28 cellular contexts compared by ENCODE assay signal in genomic region chr10:116689744-116690143, GRCh38. TPM values are rescaled to one million over a fixed set of nuclear protein-coding genes. Genes with fewer than 3 reads are reported as not detected.
DNase-seq lines count a peak whose midpoint lies in the region; ATAC-seq, FAIRE-seq and TF ChIP-seq lines count a peak whose summit lies in the region.
"Had no signal": no experiment of that assay in that cellular context is flagged by ENCODE, and none has a peak within 500 bp of the region (broad histone marks: within the 10 kb centered on the region; RNA-seq: fewer than 3 reads in every experiment).

No MANE protein-coding gene starts in this region.

- no peaks in the 10 kb centered on the region for H3K27me3 Mint-ChIP-seq in endodermal cell (ENCODE audit: insufficient read depth)

- no TSS peak for BruUV-seq in K562 (replicated peaks; lab: Mats Ljungman, UMichigan)

- peaks cover 0 to 20% of the 10 kb centered on the region in 2 experiments; a peak in 1 of 3 replicates for H3K36me3 ChIP-seq in HEK293 (ENCODE audit: control insufficient read depth in 2 of 2, insufficient read depth in 1 of 2, low read length in 2 of 2)
- no peaks in the 10 kb centered on the region for H3K36me3 ChIP-seq in K562 (ENCODE audit: control insufficient read depth, insufficient read depth, low read length)
- no peaks in the 10 kb centered on the region for H3K36me3 ChIP-seq in H1 (ENCODE audit: control insufficient read depth in 2 of 4, insufficient read depth in 4 of 4, low read length in 3 of 4)
- peaks cover 0 to 12% (median 0%) of the 10 kb centered on the region in 4 donors for H3K36me3 ChIP-seq in sigmoid colon
- H3K36me3 ChIP-seq in endodermal cell (ENCODE audit: control insufficient read depth, insufficient read depth, low read length): no peaks in the 10 kb centered on the region
- no peaks in the 10 kb centered on the region for H3K36me3 ChIP-seq in mesendoderm (ENCODE audit: control insufficient read depth, insufficient read depth, low read length)
- H3K36me3 ChIP-seq: BE2C, BLaER1 had no signal

- H3K4me3 Mint-ChIP-seq in endodermal cell: no peak overlapping the region
- H3K4me3 Mint-ChIP-seq: CD4-positive, alpha-beta memory T cell; CD4-positive, CD25-positive, alpha-beta regulatory T cell; CD8-positive, alpha-beta memory T cell had no signal

- TF ChIP-seq CTCF in HEK293 (tag by site-specific recombination; IDR thresholded peaks at IDR 0.05) (no peak), K562 (IDR thresholded peaks at IDR 0.05 in 2 of 3, conservative IDR thresholded peaks at IDR 0.05 in 1 of 3; ENCODE audit: insufficient read depth in 2 of 3, low read depth in 1 of 3, low read length in 3 of 3) (no peak), H1 (IDR thresholded peaks at IDR 0.05; ENCODE audit: control extremely low read depth in 1 of 3, insufficient read depth in 1 of 3, low read depth in 1 of 3, low read length in 3 of 3) (no peak), sigmoid colon (IDR thresholded peaks at IDR 0.05) (no peak), endodermal cell (conservative IDR thresholded peaks at IDR 0.05) (no peak)

- H3K4me3 ChIP-seq in HEK293 (ENCODE audit: low read depth, low read length): no peak overlapping the region
- no peak overlapping the region for H3K4me3 ChIP-seq in K562
- H3K4me3 ChIP-seq in H1 (ENCODE audit: extremely low read depth in 1 of 4, insufficient read depth in 2 of 4, low read depth in 3 of 4, low read length in 4 of 4): no peak overlapping the region
- no peak overlapping the region for H3K4me3 ChIP-seq in sigmoid colon
- no peak overlapping the region for H3K4me3 ChIP-seq in endodermal cell (ENCODE audit: low read length)
- H3K4me3 ChIP-seq in mesendoderm (ENCODE audit: low read length): no peak overlapping the region
- H3K4me3 ChIP-seq: BLaER1, GM12878 had no signal

- no peak overlapping the region for H3K18ac ChIP-seq in H1 (ENCODE audit: extremely low read depth, low read length)
- H3K18ac ChIP-seq in mesendoderm (ENCODE audit: low read length): no peak overlapping the region

- ATAC-seq in K562: no peak
- ATAC-seq: GM12878 had no signal

- H4K8ac ChIP-seq in H1 (ENCODE audit: extremely low read depth, insufficient read depth, low read length) (no peak overlapping the region), mesendoderm (ENCODE audit: low read depth, low read length) (no peak overlapping the region)

- H4K5ac ChIP-seq in H1 (ENCODE audit: insufficient read length, low read depth, low read length) (no peak overlapping the region), mesendoderm (ENCODE audit: low read length) (no peak overlapping the region)

- no peak overlapping the region for H2BK5ac ChIP-seq in H1 (ENCODE audit: low read depth, low read length)
- H2BK5ac ChIP-seq in mesendoderm (ENCODE audit: low read length): no peak overlapping the region

- in situ Hi-C loops in K562 (cut with MboI): loop anchor here (10.0 to 25.0 kb wide), 2 partner anchors 98 to 485 kb away; no protein-coding TSS in a partner anchor

- H3K9me3 Mint-ChIP-seq in endodermal cell: no peaks in the 10 kb centered on the region
- H3K9me3 Mint-ChIP-seq: CD14-positive monocyte; CD4-positive, alpha-beta memory T cell; CD4-positive, CD25-positive, alpha-beta regulatory T cell had no signal

- H3K27ac Mint-ChIP-seq in endodermal cell: no peak overlapping the region
- H3K27ac Mint-ChIP-seq: CD14-positive monocyte; CD4-positive, alpha-beta memory T cell; CD4-positive, CD25-positive, alpha-beta regulatory T cell; CD8-positive, alpha-beta memory T cell had no signal

- no peak overlapping the region for H4K91ac ChIP-seq in H1 (replicated peaks; ENCODE audit: insufficient read length, low read length)

- H3K4me2 ChIP-seq in K562 (ENCODE audit: insufficient read depth, low read length) (no peak overlapping the region), H1 (ENCODE audit: insufficient read depth in 1 of 2, low read depth in 2 of 2, low read length in 2 of 2) (no peak overlapping the region), mesendoderm (ENCODE audit: low read length) (no peak overlapping the region)

- H3K4ac ChIP-seq in H1 (replicated peaks; ENCODE audit: insufficient read length, low read depth, low read length): no peak overlapping the region
- no peak overlapping the region for H3K4ac ChIP-seq in mesendoderm (ENCODE audit: low read depth, low read length)

- H3K23ac ChIP-seq in H1 (ENCODE audit: insufficient read length): no peak overlapping the region
- no peak overlapping the region for H3K23ac ChIP-seq in mesendoderm (ENCODE audit: low read length)

- no peak overlapping the region for H2BK20ac ChIP-seq in H1 (ENCODE audit: low read length)

- no peak overlapping the region for H2BK12ac ChIP-seq in H1 (ENCODE audit: low read depth, low read length)

- TF ChIP-seq EP300 in K562 (IDR thresholded peaks at IDR 0.05; ENCODE audit: low read length) (no peak), H1 (IDR thresholded peaks at IDR 0.05; ENCODE audit: borderline replicate concordance in 1 of 2, low read depth in 2 of 2, low read length in 2 of 2) (no peak), sigmoid colon (IDR thresholded peaks at IDR 0.05) (no peak)

- CTCF ChIA-PET in HEK293 (lab: Yijun Ruan, JAX) (interaction anchor here (4.4 kb wide), 1 partner anchor 99 kb away, joined by 27 read pairs; no protein-coding TSS in a partner anchor), K562 (lab: Yijun Ruan, JAX; ENCODE audit: low intra/inter-chr PET ratio) (interaction anchor here (1.6 kb wide), 1 partner anchor 76 kb away, joined by 5 read pairs; no protein-coding TSS in a partner anchor), H1 (lab: Charles Lee; ENCODE audit: partially characterized antibody) (interaction anchor here (0.6 to 12.9 kb wide), 20 partner anchors 8 to 485 kb away, joined by 3 to 223 read pairs (median 8); no protein-coding TSS in a partner anchor)

- H3K9ac ChIP-seq in K562 (ENCODE audit: insufficient read depth in 1 of 2, low read depth in 2 of 2, low read length in 2 of 2): no peak overlapping the region
- no peak overlapping the region for H3K9ac ChIP-seq in H1 (replicated peaks in 1 of 4; ENCODE audit: extremely low read depth in 1 of 4, low read depth in 3 of 4, low read length in 3 of 4)
- no peak overlapping the region for H3K9ac ChIP-seq in endodermal cell (ENCODE audit: extremely low read depth, low read length, poor library complexity, severe bottlenecking)
- H3K9ac ChIP-seq in mesendoderm (ENCODE audit: low read length): no peak overlapping the region
- H3K9ac ChIP-seq: BLaER1 had no signal

- no peaks in the 10 kb centered on the region for H4K20me1 ChIP-seq in K562 (replicated peaks; ENCODE audit: control insufficient read depth, insufficient read depth, low read length)
- H4K20me1 ChIP-seq in H1 (replicated peaks in 1 of 2; ENCODE audit: control insufficient read depth in 1 of 2, insufficient read depth in 2 of 2, low read length in 2 of 2): no peaks in the 10 kb centered on the region
- H4K20me1 ChIP-seq: BLaER1 had no signal

- POLR2A ChIA-PET in HEK293 (lab: Yijun Ruan, JAX) (no interaction called here), K562 (lab: Yijun Ruan, JAX) (no interaction called here), H1 (lab: Charles Lee; ENCODE audit: partially characterized antibody) (interaction anchor here (0.6 to 1.0 kb wide), 2 partner anchors 16 to 478 kb away, joined by 3 to 4 read pairs; no protein-coding TSS in a partner anchor)

- WGBS in K562 (ENCODE audit: insufficient coverage, low coverage, missing lambda C conversion rate): 0% methylated on average over 1 of the region's 4 CpGs
- WGBS in H1 (ENCODE audit: extremely low coverage in 1 of 2, insufficient coverage in 1 of 2, insufficient read length in 1 of 2, insufficient replicate concordance in 2 of 2, low coverage in 1 of 2, low lambda C conversion rate in 2 of 2, missing lambda C conversion rate in 1 of 2), 2 experiments: 93% methylated on average over 4 of the region's 4 CpGs; no CpG with 5 or more reads in 1 of the 2 experiments
- 94% methylated on average over 4 of the region's 4 CpGs for WGBS in sigmoid colon, 2 donors
- 89 to 95% methylated on average over 3 to 4 of the region's 4 CpGs for WGBS in endodermal cell (ENCODE audit: insufficient coverage in 1 of 2, insufficient read length in 1 of 2), 2 experiments
- WGBS in mesendoderm (ENCODE audit: extremely low coverage, insufficient coverage, low lambda C conversion rate): no CpG with 5 or more reads among the region's 4 CpGs

- no peak overlapping the region for H2AFZ ChIP-seq in K562 (ENCODE audit: low read depth, low read length)
- H2AFZ ChIP-seq in H1 (ENCODE audit: low read length): no peak overlapping the region

- no peak overlapping the region for H2BK15ac ChIP-seq in H1 (ENCODE audit: low read length)
- no peak overlapping the region for H2BK15ac ChIP-seq in mesendoderm (replicated peaks; ENCODE audit: low read depth)

- no peaks in the 10 kb centered on the region for H3K79me1 ChIP-seq in H1 (ENCODE audit: low read depth, low read length)
- no peaks in the 10 kb centered on the region for H3K79me1 ChIP-seq in mesendoderm (ENCODE audit: low read length)

- no peak overlapping the region for H2BK120ac ChIP-seq in H1 (replicated peaks; ENCODE audit: low read depth, low read length)
- no peak overlapping the region for H2BK120ac ChIP-seq in mesendoderm (ENCODE audit: low read depth, low read length)

- H3K9me1 ChIP-seq in K562 (ENCODE audit: control insufficient read depth, insufficient read depth, low read length): no peaks in the 10 kb centered on the region

- DNase-seq in K562 (ENCODE audit: extremely low read depth in 1 of 4, low spot score in 3 of 4) (no peak), H1 (ENCODE audit: low read depth in 1 of 2, low spot score in 2 of 2) (no peak), sigmoid colon (peak; percentile 14), endodermal cell (no peak), mesendoderm (no peak), NCI-H1048 (lab: John Stamatoyannopoulos, UW) (no peak)
- DNase-seq: 8988T; ACHN; BE2C; C1 segment of cervical spinal cord; CD4-positive, alpha-beta memory T cell; CD4-positive, CD25-positive, alpha-beta regulatory T cell; CD8-positive, alpha-beta memory T cell; COR-L47; DMS 273 treated with DMSO at 0.1 percent for 48 hours; DMS153; DMS53; DMS79; DND-41; EL; GDM1 had no signal

- TF ChIP-seq RAD21 in K562 (CRISPR knock-in tag; conservative IDR thresholded peaks at IDR 0.05 in 1 of 2, IDR thresholded peaks at IDR 0.05 in 1 of 2) (no peak), H1 (IDR thresholded peaks at IDR 0.05 in 1 of 2, conservative IDR thresholded peaks at IDR 0.05 in 1 of 2; ENCODE audit: low read depth in 2 of 2, low read length in 2 of 2) (no peak)

- FAIRE-seq in K562 (lab: Jason Lieb, UNC): no peak
- FAIRE-seq in H1 (lab: Jason Lieb, UNC): no peak
- FAIRE-seq: A204.1, GM12878, GM12892, GM18507 had no signal

- no peak overlapping the region for H3K14ac ChIP-seq in H1 (ENCODE audit: insufficient read length)

- H3K23me2 ChIP-seq in H1 (ENCODE audit: low read depth, low read length): no peaks in the 10 kb centered on the region

- peaks cover 47% of the 10 kb centered on the region for H3K4me1 Mint-ChIP-seq in endodermal cell
- H3K4me1 Mint-ChIP-seq: CD4-positive, alpha-beta memory T cell; CD4-positive, CD25-positive, alpha-beta regulatory T cell had no signal

- no peak for TF ChIP-seq POLR2A in K562 (conservative IDR thresholded peaks at IDR 0.05)
- no peak for TF ChIP-seq POLR2A in H1 (IDR thresholded peaks at IDR 0.05; ENCODE audit: control extremely low read depth in 1 of 2, low read depth in 2 of 2, low read length in 2 of 2)
- no peak for TF ChIP-seq POLR2A in sigmoid colon (IDR thresholded peaks at IDR 0.05)

- H2AK5ac ChIP-seq in H1 (ENCODE audit: low read depth, low read length) (no peak overlapping the region), mesendoderm (ENCODE audit: low read length) (no peak overlapping the region)

- no peak overlapping the region for H3K27ac ChIP-seq in HEK293 (ENCODE audit: extremely low read depth, low read depth, low read length)
- no peak overlapping the region for H3K27ac ChIP-seq in K562 (ENCODE audit: extremely low read depth, low read depth, low read length)
- no peak overlapping the region for H3K27ac ChIP-seq in H1 (ENCODE audit: low read depth, low read length)
- H3K27ac ChIP-seq in sigmoid colon: peak overlapping the region in 1 of 4 donors; percentile 50
- no peak overlapping the region for H3K27ac ChIP-seq in endodermal cell (ENCODE audit: low read depth, low read length)
- H3K27ac ChIP-seq in mesendoderm (ENCODE audit: low read depth, low read length): no peak overlapping the region
- H3K27ac ChIP-seq: BLaER1 had no signal

- peaks cover 0 to 24% of the 10 kb centered on the region in 2 experiments; a peak in 1 of 5 replicates for H3K27me3 ChIP-seq in K562 (ENCODE audit: control insufficient read depth in 2 of 2, insufficient read depth in 2 of 2, low read length in 2 of 2)
- no peaks in the 10 kb centered on the region; a peak in 3 of 7 replicates for H3K27me3 ChIP-seq in H1 (replicated peaks in 1 of 4; ENCODE audit: control insufficient read depth in 3 of 4, extremely low read depth in 1 of 4, insufficient read depth in 3 of 4, low read length in 3 of 4)
- no peaks in the 10 kb centered on the region for H3K27me3 ChIP-seq in sigmoid colon
- no peaks in the 10 kb centered on the region for H3K27me3 ChIP-seq in endodermal cell (ENCODE audit: control insufficient read depth, insufficient read depth, low read length, poor library complexity, severe bottlenecking)
- H3K27me3 ChIP-seq in mesendoderm (ENCODE audit: insufficient read depth, low read length, poor library complexity): no peaks in the 10 kb centered on the region
- H3K27me3 ChIP-seq: BE2C, BLaER1 had no signal

- H3K79me2 ChIP-seq in K562 (ENCODE audit: control insufficient read depth, insufficient read depth, low read length): no peaks in the 10 kb centered on the region
- no peaks in the 10 kb centered on the region for H3K79me2 ChIP-seq in H1 (ENCODE audit: control insufficient read depth in 1 of 2, insufficient read depth in 2 of 2, low read length in 2 of 2)
- H3K79me2 ChIP-seq in mesendoderm (ENCODE audit: control insufficient read depth, insufficient read depth, low read length): no peaks in the 10 kb centered on the region

- H3K36me3 Mint-ChIP-seq in endodermal cell (ENCODE audit: low read depth): no peaks in the 10 kb centered on the region
- H3K36me3 Mint-ChIP-seq: CD14-positive monocyte; CD4-positive, alpha-beta memory T cell; CD4-positive, CD25-positive, alpha-beta regulatory T cell; CD8-positive, alpha-beta memory T cell had no signal

- no peak overlapping the region for H3K56ac ChIP-seq in H1 (replicated peaks; ENCODE audit: insufficient read length, low read depth, low read length)
- no peak overlapping the region for H3K56ac ChIP-seq in mesendoderm (ENCODE audit: low read length)

- H3K9me3 ChIP-seq in HEK293 (ENCODE audit: control insufficient read depth, insufficient read depth, low read depth, low read length) (no peaks in the 10 kb centered on the region), K562 (replicated peaks; ENCODE audit: control insufficient read depth, insufficient read depth, low read depth, low read length) (no peaks in the 10 kb centered on the region), H1 (ENCODE audit: insufficient read depth in 2 of 2, low read depth in 1 of 2, low read length in 1 of 2) (no peaks in the 10 kb centered on the region), sigmoid colon (no peaks in the 10 kb centered on the region), endodermal cell (ENCODE audit: control insufficient read depth, low read length) (no peaks in the 10 kb centered on the region)
- H3K9me3 ChIP-seq: BE2C, BLaER1 had no signal

- H3K4me1 ChIP-seq in HEK293 (ENCODE audit: control insufficient read depth, insufficient read depth, low read length) (no peaks in the 10 kb centered on the region), K562 (replicated peaks in 1 of 2; ENCODE audit: control insufficient read depth in 2 of 2, insufficient read depth in 2 of 2, low read length in 2 of 2) (no peaks in the 10 kb centered on the region; a peak in 1 of 5 replicates), H1 (replicated peaks in 1 of 4; ENCODE audit: control insufficient read depth in 3 of 4, insufficient read depth in 4 of 4, low read length in 3 of 4) (peaks cover 4 to 13% (median 8%) of the 10 kb centered on the region in 4 experiments; a peak in 6 of 7 replicates), sigmoid colon (peaks cover 0 to 48% (median 22%) of the 10 kb centered on the region in 4 donors), endodermal cell (ENCODE audit: control insufficient read depth, insufficient read depth, low read length) (peaks cover 6% of the 10 kb centered on the region), mesendoderm (ENCODE audit: control insufficient read depth, low read depth, low read length) (peaks cover 9% of the 10 kb centered on the region)
- H3K4me1 ChIP-seq: BE2C had no signal

- intact Hi-C loops in K562 (cut with micrococcal nuclease) (loop anchor here (2.0 kb wide), 1 partner anchor 75 kb away; no protein-coding TSS in a partner anchor), sigmoid colon (cut with DNase I) (no loop called here)

RNA-seq across cellular contexts. Expression of gene HSPA12A, which starts 52.6 kb away (rescaled TPM):
- 0.55 and 0.65 TPM in 2 replicates for total RNA-seq in K562 (2011; cell fraction: chromatin; rRNA removed; ENCODE audit: low replicate concordance)
- 0.33 and 0.66 TPM in 2 replicates for total RNA-seq in K562 (2011; cell fraction: nucleolus; rRNA removed)
- total RNA-seq in K562 (2011; cell fraction: nucleoplasm; rRNA removed): 0.38 TPM in 1 of 2 replicates, not detected in the other
- 0.04 TPM in 1 of 2 replicates, not detected in the other for total RNA-seq in K562 (2014; rRNA removed)
- total RNA-seq in K562 (2014; rRNA removed; fragmentation: Illumina TruSeq; extraction: Trizol): 0.04 TPM in 1 of 2 replicates, not detected in the other
- total RNA-seq in K562 (2015; rRNA removed; fragmentation: Illumina TruSeq; extraction: Trizol): 0.11 TPM in 1 of 2 replicates, not detected in the other
- total RNA-seq in K562 (2021): 0.09 and 0.29 TPM in 2 replicates
- 0.07 and 0.18 TPM in 2 replicates for polyA plus RNA-seq in K562 (2011; rRNA removed)
- 0.01 TPM in 2 replicates for polyA plus RNA-seq in K562 (2011; cell fraction: cytosol; rRNA removed)
- 0.10 and 0.52 TPM in 2 replicates for polyA plus RNA-seq in K562 (2011; cell fraction: nucleus; rRNA removed)
- 0.07 and 0.08 TPM in 2 replicates for polyA plus RNA-seq in K562 (2012)
- 0.03 TPM in 1 of 2 replicates, not detected in the other for polyA plus RNA-seq in K562 (2014; fragmentation: Illumina TruSeq; extraction: Trizol)
- under 1 TPM in 1 of 2 experiments, not detected in 1; 0.01 TPM for polyA plus RNA-seq in K562 (2014; fragmentation: Nextera tagmentation; extraction: Ambion mirVana)
- 0.08 TPM in 1 of 2 replicates, not detected in the other for polyA plus RNA-seq in K562 (2014; rRNA removed)
- polyA minus RNA-seq in K562 (2011; rRNA and poly(A)+ RNA removed): 0.24 and 0.28 TPM in 2 replicates
- not detected in 2 replicates for polyA minus RNA-seq in K562 (2011; cell fraction: cytosol; rRNA and poly(A)+ RNA removed)
- 0.11 TPM in 1 of 2 replicates, not detected in the other for polyA minus RNA-seq in K562 (2011; cell fraction: nucleus; rRNA and poly(A)+ RNA removed)
- total RNA-seq in H1 (2021; fragmentation: NEBNext Ultra II Directional; extraction: Animal tissue kit (Norgen Biotek cat#: 25700)): 4.8 and 6.9 TPM in 2 replicates
- polyA plus RNA-seq in H1 (2011; rRNA removed): 3.1 and 3.2 TPM in 2 replicates
- 4.0 TPM for polyA plus RNA-seq in H1 (2011; cell fraction: cytosol; rRNA removed)
- polyA plus RNA-seq in H1 (2011; cell fraction: nucleus; rRNA removed): 6.6 TPM
- 2.8 to 4.9 TPM (median 3.6 TPM) in 4 replicates for polyA plus RNA-seq in H1 (2012, experiment 1 of 2)
- 1.1 TPM for polyA plus RNA-seq in H1 (2012, experiment 2 of 2)
- polyA plus RNA-seq in H1 (2013, experiment 1 of 2): 3.7 TPM
- 3.2 TPM for polyA plus RNA-seq in H1 (2013, experiment 2 of 2)
- polyA minus RNA-seq in H1 (2011; rRNA and poly(A)+ RNA removed): 7.8 and 14.4 TPM in 2 replicates
- 3.2 TPM for polyA minus RNA-seq in H1 (2011; cell fraction: cytosol; rRNA and poly(A)+ RNA removed)
- 10.1 TPM for polyA minus RNA-seq in H1 (2011; cell fraction: nucleus; rRNA and poly(A)+ RNA removed)
- 10 to 100 TPM; 12.3 to 17.4 (median 15.4) TPM for total RNA-seq in sigmoid colon
- 1 to 10 TPM; 1.4 to 3.6 (median 3.0) TPM for polyA plus RNA-seq in sigmoid colon
- 10 to 100 TPM; 13.9 to 15.4 TPM for total RNA-seq in endodermal cell
- 5.3 TPM for polyA plus RNA-seq in endodermal cell (2013, experiment 1 of 2)
- 4.5 TPM for polyA plus RNA-seq in endodermal cell (2013, experiment 2 of 2)
- 4.5 TPM for polyA plus RNA-seq in mesendoderm (2013, experiment 1 of 2)
- 4.4 TPM for polyA plus RNA-seq in mesendoderm (2013, experiment 2 of 2)
- polyA plus RNA-seq: CD14-positive monocyte; CD8-positive, alpha-beta memory T cell had no signal
